In genomic region chr4:174192943-174193342, GRCh38 we compare ENCODE assay signal across 31 cellular contexts.
"Had no signal": no experiment of that assay in that cellular context is flagged by ENCODE, and none has a peak within 500 bp of the region (broad histone marks: within the 10 kb centered on the region; RNA-seq: fewer than 3 reads in every experiment).

No MANE protein-coding gene starts in this region.

- ATAC-seq: heart right ventricle; left colon; left ventricle myocardium superior; lower lobe of right lung; mucosa of descending colon; natural killer cell treated with Interleukin-12 subunit alpha and Interleukin-12 subunit beta and Interleukin-15 and Interleukin-18, amount 100 ng/mL, for 72 hours; sciatic nerve; stimulated activated memory B cell treated with anti-CD40 and anti-IgM and Interleukin-4, amounts not matched to agents 10 μg/mL and 1 μg/mL and 100 μg/mL, for 72 hours; stimulated activated naive CD8-positive, alpha-beta T cell treated with anti-CD3 and anti-CD28 coated beads, Interleukin-15, Interleukin-2, amounts not matched to agents 100 U/mL and 50 U/mL, for 24 hours had no signal

- H3K27ac ChIP-seq: coronary artery, esophagus muscularis mucosa, foreskin keratinocyte, heart right ventricle, lower lobe of right lung, neutrophil, prostate gland, right atrium auricular region, spleen, testis, tibial artery had no signal

- H3K4me1 Mint-ChIP-seq: immature natural killer cell; naive B cell; neural crest cell; stimulated activated memory B cell treated with anti-CD40 and anti-IgM and Interleukin-4, amounts not matched to agents 10 μg/mL and 1 μg/mL and 100 μg/mL, for 72 hours had no signal

- H3K4me3 ChIP-seq: coronary artery, esophagus muscularis mucosa, heart right ventricle, lower lobe of right lung, mucosa of descending colon, prostate gland, right atrium auricular region, spleen, testis, tibial artery had no signal

- H3K36me3 ChIP-seq: esophagus muscularis mucosa, heart right ventricle, lower lobe of right lung, neutrophil, prostate gland, right atrium auricular region, spleen, tibial artery had no signal

- H3K36me3 Mint-ChIP-seq: immature natural killer cell; naive B cell; natural killer cell treated with Interleukin-12 subunit alpha and Interleukin-12 subunit beta and Interleukin-15 and Interleukin-18, amount 100 ng/mL, for 72 hours; stimulated activated memory B cell treated with anti-CD40 and anti-IgM and Interleukin-4, amounts not matched to agents 10 μg/mL and 1 μg/mL and 100 μg/mL, for 72 hours; type B pancreatic cell had no signal

- DNase-seq: dermis blood vessel endothelial cell; effector memory CD4-positive, alpha-beta T cell; foreskin keratinocyte; glutamatergic neuron; heart right ventricle; hypothalamus; immature natural killer cell; islet precursor cell; kidney glomerular epithelial cell; left colon; left ventricle myocardium superior; lower lobe of right lung; mucosa of descending colon; naive B cell; spleen; stimulated activated CD4-positive, alpha-beta T cell treated with anti-CD3 and anti-CD28 coated beads, Interleukin-4, amount 100 ng/mL, for 4 hours; stimulated activated naive CD8-positive, alpha-beta T cell treated with anti-CD3 and anti-CD28 coated beads, Interleukin-15, Interleukin-2, amounts not matched to agents 100 U/mL and 50 U/mL, for 24 hours; substantia nigra; testis; tibial artery had no signal

- H3K27ac Mint-ChIP-seq: immature natural killer cell; naive B cell; natural killer cell treated with Interleukin-12 subunit alpha and Interleukin-12 subunit beta and Interleukin-15 and Interleukin-18, amount 100 ng/mL, for 72 hours; stimulated activated memory B cell treated with anti-CD40 and anti-IgM and Interleukin-4, amounts not matched to agents 10 μg/mL and 1 μg/mL and 100 μg/mL, for 72 hours; type B pancreatic cell had no signal

- FAIRE-seq: endothelial cell of umbilical vein had no signal

- H3K9me3 Mint-ChIP-seq: natural killer cell treated with Interleukin-12 subunit alpha and Interleukin-12 subunit beta and Interleukin-15 and Interleukin-18, amount 100 ng/mL, for 72 hours; neural crest cell; type B pancreatic cell had no signal

- H3K9me3 ChIP-seq: esophagus muscularis mucosa, heart right ventricle, lower lobe of right lung, mucosa of descending colon, neutrophil, prostate gland, right atrium auricular region, spleen, testis, tibial artery had no signal

- H3K4me3 Mint-ChIP-seq: immature natural killer cell; naive B cell; natural killer cell treated with Interleukin-12 subunit alpha and Interleukin-12 subunit beta and Interleukin-15 and Interleukin-18, amount 100 ng/mL, for 72 hours; neural crest cell; stimulated activated memory B cell treated with anti-CD40 and anti-IgM and Interleukin-4, amounts not matched to agents 10 μg/mL and 1 μg/mL and 100 μg/mL, for 72 hours; type B pancreatic cell had no signal

- H3K27me3 ChIP-seq: heart right ventricle, right atrium auricular region, testis, tibial artery had no signal

- H3K4me1 ChIP-seq: esophagus muscularis mucosa, foreskin keratinocyte, heart right ventricle, lower lobe of right lung, prostate gland, right atrium auricular region, spleen, testis, tibial artery had no signal
